ENCODE assay signal across 1 cellular context in the genomic region with DNA sequence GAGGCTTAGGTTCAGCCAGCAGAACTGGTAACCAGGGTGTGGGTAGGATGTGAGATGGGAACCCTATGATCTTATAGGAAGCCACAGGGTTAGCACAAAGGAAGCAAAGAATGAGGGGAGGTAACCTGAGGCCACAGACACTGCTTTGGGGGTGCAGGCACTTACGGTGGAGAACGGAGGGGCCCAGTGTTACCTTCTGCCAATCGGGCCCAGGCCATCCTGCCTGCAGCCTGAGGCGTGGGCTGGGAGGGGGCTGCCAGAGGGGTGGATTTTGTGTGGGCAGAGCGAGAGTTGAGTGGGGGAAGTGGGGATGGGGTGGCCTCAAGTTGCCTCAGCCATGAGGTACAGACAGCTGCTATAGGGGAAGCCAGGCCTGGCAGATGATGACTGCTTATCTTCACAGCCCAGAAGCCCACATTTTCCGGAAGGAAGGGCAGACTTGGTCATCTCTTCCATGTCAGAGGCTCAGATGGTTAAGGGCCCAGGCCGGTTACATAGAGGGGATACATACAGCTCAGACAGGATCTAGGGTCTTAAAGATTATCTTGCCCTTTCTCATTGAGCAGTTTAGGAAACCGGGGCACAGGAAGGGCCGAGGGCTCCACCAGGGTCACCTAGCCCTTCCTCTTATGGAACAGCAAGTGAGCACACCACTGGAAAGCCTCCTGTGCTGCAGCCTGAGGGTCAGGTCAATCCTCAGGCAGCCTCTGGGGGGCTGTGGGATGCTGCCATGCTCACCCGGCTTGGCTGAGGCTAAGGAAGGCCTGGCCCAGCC.
TF ChIP-seq lines count a peak whose summit lies in the region.

No MANE protein-coding gene starts in this region.

TF ChIP-seq in K562, 482 proteins besides CTCF, POLR2A, EP300 and RAD21 (continued from another document and continues in another):
- TF ChIP-seq, protein P1, sequence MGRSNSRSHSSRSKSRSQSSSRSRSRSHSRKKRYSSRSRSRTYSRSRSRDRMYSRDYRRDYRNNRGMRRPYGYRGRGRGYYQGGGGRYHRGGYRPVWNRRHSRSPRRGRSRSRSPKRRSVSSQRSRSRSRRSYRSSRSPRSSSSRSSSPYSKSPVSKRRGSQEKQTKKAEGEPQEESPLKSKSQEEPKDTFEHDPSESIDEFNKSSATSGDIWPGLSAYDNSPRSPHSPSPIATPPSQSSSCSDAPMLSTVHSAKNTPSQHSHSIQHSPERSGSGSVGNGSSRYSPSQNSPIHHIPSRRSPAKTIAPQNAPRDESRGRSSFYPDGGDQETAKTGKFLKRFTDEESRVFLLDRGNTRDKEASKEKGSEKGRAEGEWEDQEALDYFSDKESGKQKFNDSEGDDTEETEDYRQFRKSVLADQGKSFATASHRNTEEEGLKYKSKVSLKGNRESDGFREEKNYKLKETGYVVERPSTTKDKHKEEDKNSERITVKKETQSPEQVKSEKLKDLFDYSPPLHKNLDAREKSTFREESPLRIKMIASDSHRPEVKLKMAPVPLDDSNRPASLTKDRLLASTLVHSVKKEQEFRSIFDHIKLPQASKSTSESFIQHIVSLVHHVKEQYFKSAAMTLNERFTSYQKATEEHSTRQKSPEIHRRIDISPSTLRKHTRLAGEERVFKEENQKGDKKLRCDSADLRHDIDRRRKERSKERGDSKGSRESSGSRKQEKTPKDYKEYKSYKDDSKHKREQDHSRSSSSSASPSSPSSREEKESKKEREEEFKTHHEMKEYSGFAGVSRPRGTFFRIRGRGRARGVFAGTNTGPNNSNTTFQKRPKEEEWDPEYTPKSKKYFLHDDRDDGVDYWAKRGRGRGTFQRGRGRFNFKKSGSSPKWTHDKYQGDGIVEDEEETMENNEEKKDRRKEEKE (IDR thresholded peaks at IDR 0.05; ENCODE audit: borderline replicate concordance in 1 of 2, control insufficient read depth in 1 of 2, low read depth in 2 of 2, low read length in 1 of 2), result 0 out of 4 replicates have a peak, but pooled peaks of 1 of the 2 experiments have one; percentile 36
- TF ChIP-seq E2F3 (CRISPR knock-in tag; IDR thresholded peaks at IDR 0.05) (no peak), ZBTB7A (IDR thresholded peaks at IDR 0.05; ENCODE audit: borderline replicate concordance, control insufficient read depth, low read depth, low read length) (peak; percentile 66), HNRNPL (IDR thresholded peaks at IDR 0.05; ENCODE audit: low read depth, low read length) (no peak), MTA3 (IDR thresholded peaks at IDR 0.05; ENCODE audit: borderline replicate concordance) (peak; percentile 74), ZNF57 (CRISPR knock-in tag; IDR thresholded peaks at IDR 0.05) (no peak), E2F6 (IDR thresholded peaks at IDR 0.05; ENCODE audit: borderline replicate concordance in 1 of 2, extremely low read depth in 1 of 2, insufficient read depth in 1 of 2, insufficient read length in 1 of 2, low read depth in 1 of 2, low read length in 1 of 2, poor library complexity in 1 of 2, severe bottlenecking in 1 of 2) (peak; percentile 76 to 93), ZNF766 (CRISPR knock-in tag; conservative IDR thresholded peaks at IDR 0.05) (peak; percentile 93), ZNF384 (IDR thresholded peaks at IDR 0.05; ENCODE audit: low read depth, low read length) (no peak), POLR2AphosphoS2 (IDR thresholded peaks at IDR 0.05; ENCODE audit: low read length) (no peak), MIER1 (IDR thresholded peaks at IDR 0.05; ENCODE audit: low read depth) (peak; percentile 84; the same call in 1 of the 2 replicates), ZNF584 (CRISPR knock-in tag; IDR thresholded peaks at IDR 0.05; ENCODE audit: low read depth) (peak; percentile 95), TAF9B (IDR thresholded peaks at IDR 0.05; ENCODE audit: partially characterized antibody) (no peak), ZHX1 (conservative IDR thresholded peaks at IDR 0.05; ENCODE audit: low read length) (no peak), DACH1 (IDR thresholded peaks at IDR 0.05; ENCODE audit: partially characterized antibody) (peak; percentile 21), ZNF197 (CRISPR knock-in tag; IDR thresholded peaks at IDR 0.05; ENCODE audit: low read depth) (0 out of 2 replicates have a peak, but pooled peaks have one; percentile 78), TCF3 (CRISPR knock-in tag; IDR thresholded peaks at IDR 0.05) (peak; percentile 98), MECOM (CRISPR knock-in tag; IDR thresholded peaks at IDR 0.05) (no peak), CTCFL (IDR thresholded peaks at IDR 0.05; ENCODE audit: borderline replicate concordance, insufficient read depth, low read depth, low read length, poor library complexity, severe bottlenecking) (no peak), ZBTB34 (CRISPR knock-in tag; IDR thresholded peaks at IDR 0.05) (0 out of 2 replicates have a peak, but pooled peaks have one; percentile 21), HDAC8 (tag; IDR thresholded peaks at IDR 0.05) (no peak), L3MBTL2 (IDR thresholded peaks at IDR 0.05) (peak; percentile 99), PPARD (CRISPR knock-in tag; IDR thresholded peaks at IDR 0.05) (no peak), HNRNPLL (IDR thresholded peaks at IDR 0.05; ENCODE audit: low read depth, low read length, poor library complexity, severe bottlenecking) (no peak), ZNF408 (CRISPR knock-in tag; IDR thresholded peaks at IDR 0.05; ENCODE audit: low read depth) (no peak), ELF2 (CRISPR knock-in tag; IDR thresholded peaks at IDR 0.05) (no peak), SNIP1 (IDR thresholded peaks at IDR 0.05; ENCODE audit: low read depth) (no peak), HMGN3 (IDR thresholded peaks at IDR 0.05; ENCODE audit: borderline replicate concordance, extremely low read depth, insufficient read length, low read depth, low read length) (peak; percentile 61), ZNF583 (CRISPR knock-in tag; IDR thresholded peaks at IDR 0.05) (peak; percentile 53; the same call in 1 of the 2 replicates), ILF3 (IDR thresholded peaks at IDR 0.05; ENCODE audit: borderline replicate concordance) (no peak), MEIS2 (IDR thresholded peaks at IDR 0.05; ENCODE audit: partially characterized antibody) (peak; percentile 70), STAT5A (IDR thresholded peaks at IDR 0.05; ENCODE audit: borderline replicate concordance, low read length) (peak; percentile 86), KDM1A (IDR thresholded peaks at IDR 0.05) (peak; percentile 63 to 68), GTF2B (IDR thresholded peaks at IDR 0.05; ENCODE audit: extremely low read depth, insufficient read length) (no peak), ATF1 (CRISPR knock-in tag; IDR thresholded peaks at IDR 0.05) (no peak), ATF1 (tag; IDR thresholded peaks at IDR 0.05) (0 out of 2 replicates have a peak, but pooled peaks have one; percentile 20), KDM5B (IDR thresholded peaks at IDR 0.05; ENCODE audit: insufficient replicate concordance, low read depth, low read length) (no peak), NFIX (CRISPR knock-in tag; IDR thresholded peaks at IDR 0.05; ENCODE audit: low read depth) (no peak), CXXC5 (CRISPR knock-in tag; IDR thresholded peaks at IDR 0.05) (peak; percentile 58; the same call in 1 of the 2 replicates)
- TF ChIP-seq, protein P2, sequence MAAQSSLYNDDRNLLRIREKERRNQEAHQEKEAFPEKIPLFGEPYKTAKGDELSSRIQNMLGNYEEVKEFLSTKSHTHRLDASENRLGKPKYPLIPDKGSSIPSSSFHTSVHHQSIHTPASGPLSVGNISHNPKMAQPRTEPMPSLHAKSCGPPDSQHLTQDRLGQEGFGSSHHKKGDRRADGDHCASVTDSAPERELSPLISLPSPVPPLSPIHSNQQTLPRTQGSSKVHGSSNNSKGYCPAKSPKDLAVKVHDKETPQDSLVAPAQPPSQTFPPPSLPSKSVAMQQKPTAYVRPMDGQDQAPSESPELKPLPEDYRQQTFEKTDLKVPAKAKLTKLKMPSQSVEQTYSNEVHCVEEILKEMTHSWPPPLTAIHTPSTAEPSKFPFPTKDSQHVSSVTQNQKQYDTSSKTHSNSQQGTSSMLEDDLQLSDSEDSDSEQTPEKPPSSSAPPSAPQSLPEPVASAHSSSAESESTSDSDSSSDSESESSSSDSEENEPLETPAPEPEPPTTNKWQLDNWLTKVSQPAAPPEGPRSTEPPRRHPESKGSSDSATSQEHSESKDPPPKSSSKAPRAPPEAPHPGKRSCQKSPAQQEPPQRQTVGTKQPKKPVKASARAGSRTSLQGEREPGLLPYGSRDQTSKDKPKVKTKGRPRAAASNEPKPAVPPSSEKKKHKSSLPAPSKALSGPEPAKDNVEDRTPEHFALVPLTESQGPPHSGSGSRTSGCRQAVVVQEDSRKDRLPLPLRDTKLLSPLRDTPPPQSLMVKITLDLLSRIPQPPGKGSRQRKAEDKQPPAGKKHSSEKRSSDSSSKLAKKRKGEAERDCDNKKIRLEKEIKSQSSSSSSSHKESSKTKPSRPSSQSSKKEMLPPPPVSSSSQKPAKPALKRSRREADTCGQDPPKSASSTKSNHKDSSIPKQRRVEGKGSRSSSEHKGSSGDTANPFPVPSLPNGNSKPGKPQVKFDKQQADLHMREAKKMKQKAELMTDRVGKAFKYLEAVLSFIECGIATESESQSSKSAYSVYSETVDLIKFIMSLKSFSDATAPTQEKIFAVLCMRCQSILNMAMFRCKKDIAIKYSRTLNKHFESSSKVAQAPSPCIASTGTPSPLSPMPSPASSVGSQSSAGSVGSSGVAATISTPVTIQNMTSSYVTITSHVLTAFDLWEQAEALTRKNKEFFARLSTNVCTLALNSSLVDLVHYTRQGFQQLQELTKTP (IDR thresholded peaks at IDR 0.05; ENCODE audit: low read depth in 1 of 2, partially characterized antibody in 2 of 2), result peak in 1 of 2 experiments; percentile 67
- TF ChIP-seq, protein P3, sequence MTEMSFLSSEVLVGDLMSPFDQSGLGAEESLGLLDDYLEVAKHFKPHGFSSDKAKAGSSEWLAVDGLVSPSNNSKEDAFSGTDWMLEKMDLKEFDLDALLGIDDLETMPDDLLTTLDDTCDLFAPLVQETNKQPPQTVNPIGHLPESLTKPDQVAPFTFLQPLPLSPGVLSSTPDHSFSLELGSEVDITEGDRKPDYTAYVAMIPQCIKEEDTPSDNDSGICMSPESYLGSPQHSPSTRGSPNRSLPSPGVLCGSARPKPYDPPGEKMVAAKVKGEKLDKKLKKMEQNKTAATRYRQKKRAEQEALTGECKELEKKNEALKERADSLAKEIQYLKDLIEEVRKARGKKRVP (CRISPR knock-in tag; IDR thresholded peaks at IDR 0.05), result peak; percentile 80
- TF ChIP-seq, protein P4, sequence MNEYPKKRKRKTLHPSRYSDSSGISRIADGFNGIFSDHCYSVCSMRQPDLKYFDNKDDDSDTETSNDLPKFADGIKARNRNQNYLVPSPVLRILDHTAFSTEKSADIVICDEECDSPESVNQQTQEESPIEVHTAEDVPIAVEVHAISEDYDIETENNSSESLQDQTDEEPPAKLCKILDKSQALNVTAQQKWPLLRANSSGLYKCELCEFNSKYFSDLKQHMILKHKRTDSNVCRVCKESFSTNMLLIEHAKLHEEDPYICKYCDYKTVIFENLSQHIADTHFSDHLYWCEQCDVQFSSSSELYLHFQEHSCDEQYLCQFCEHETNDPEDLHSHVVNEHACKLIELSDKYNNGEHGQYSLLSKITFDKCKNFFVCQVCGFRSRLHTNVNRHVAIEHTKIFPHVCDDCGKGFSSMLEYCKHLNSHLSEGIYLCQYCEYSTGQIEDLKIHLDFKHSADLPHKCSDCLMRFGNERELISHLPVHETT (CRISPR knock-in tag; conservative IDR thresholded peaks at IDR 0.05 in 1 of 2, IDR thresholded peaks at IDR 0.05 in 1 of 2), result peak in 1 of 2 experiments; percentile 74; a peak in 2 of 4 replicates
